In genomic region chr3:39414421-39414907, GRCh38 we compare ENCODE assay signal across 1 cellular context.
TF ChIP-seq lines count a peak whose summit lies in the region.

No MANE protein-coding gene starts in this region.

TF ChIP-seq in K562, 482 proteins besides CTCF, POLR2A, EP300 and RAD21 (continued from another document and continues in another):
- TF ChIP-seq POLR2AphosphoS5 (IDR thresholded peaks at IDR 0.05; ENCODE audit: control insufficient read depth, insufficient read depth, low read depth, low read length): peak; percentile 63; the same call in 1 of the 2 replicates
- TF ChIP-seq THRB (CRISPR knock-in tag; conservative IDR thresholded peaks at IDR 0.05): peak; percentile 18; the same call in 1 of the 2 replicates
- TF ChIP-seq ETS1 (conservative IDR thresholded peaks at IDR 0.05; ENCODE audit: control insufficient read depth, low read depth, low read length): no peak
- TF ChIP-seq THAP12 (CRISPR knock-in tag; IDR thresholded peaks at IDR 0.05): 0 out of 2 replicates have a peak, but pooled peaks have one; percentile 3
- TF ChIP-seq FOXM1 (IDR thresholded peaks at IDR 0.05; ENCODE audit: low read depth): no peak
- no peak for TF ChIP-seq FOXM1 (CRISPR knock-in tag; IDR thresholded peaks at IDR 0.05; ENCODE audit: low read depth)
- peak; percentile 90 for TF ChIP-seq SNRNP70 (optimal IDR thresholded peaks at IDR 0.05; ENCODE audit: low read depth, low read length)
- TF ChIP-seq TFAP4 (CRISPR knock-in tag; IDR thresholded peaks at IDR 0.05; ENCODE audit: borderline replicate concordance): 0 out of 2 replicates have a peak, but pooled peaks have one; percentile 19
- TF ChIP-seq JUN (IDR thresholded peaks at IDR 0.05; ENCODE audit: borderline replicate concordance, low read depth, low read length): no peak
- no peak for TF ChIP-seq JUN (CRISPR knock-in tag; IDR thresholded peaks at IDR 0.05; ENCODE audit: borderline replicate concordance)
- peak; percentile 37 for TF ChIP-seq RBM22 (IDR thresholded peaks at IDR 0.05; ENCODE audit: low read depth, low read length, poor library complexity, severe bottlenecking)
- peak; percentile 72 for TF ChIP-seq MYNN (IDR thresholded peaks at IDR 0.05)
- no peak for TF ChIP-seq MYNN (CRISPR knock-in tag; IDR thresholded peaks at IDR 0.05)
- no peak for TF ChIP-seq NCOA1 (IDR thresholded peaks at IDR 0.05; ENCODE audit: low read depth)
- TF ChIP-seq STAG1 (CRISPR knock-in tag; IDR thresholded peaks at IDR 0.05; ENCODE audit: borderline replicate concordance): no peak
- TF ChIP-seq ZBTB11 (CRISPR knock-in tag; IDR thresholded peaks at IDR 0.05): no peak
- peak; percentile 62 for TF ChIP-seq POLR2B (IDR thresholded peaks at IDR 0.05; ENCODE audit: low read depth, partially characterized antibody)
- TF ChIP-seq ARNT (IDR thresholded peaks at IDR 0.05): no peak
- TF ChIP-seq SUPT5H (IDR thresholded peaks at IDR 0.05): peak; percentile 77
- peak; percentile 20; the same call in 1 of the 2 replicates for TF ChIP-seq HBP1 (CRISPR knock-in tag; IDR thresholded peaks at IDR 0.05)
- TF ChIP-seq ZKSCAN1 (IDR thresholded peaks at IDR 0.05; ENCODE audit: low read depth, low read length): peak; percentile 24; the same call in 1 of the 2 replicates
- no peak for TF ChIP-seq CCNT2 (IDR thresholded peaks at IDR 0.05; ENCODE audit: borderline replicate concordance, extremely low read depth, insufficient read length, low read depth, low read length)
- TF ChIP-seq DLX4 (CRISPR knock-in tag; IDR thresholded peaks at IDR 0.05): no peak
- TF ChIP-seq POLR2AphosphoS2 (IDR thresholded peaks at IDR 0.05; ENCODE audit: low read length): peak; percentile 69
- TF ChIP-seq CHD2 (IDR thresholded peaks at IDR 0.05; ENCODE audit: low read depth, low read length): peak; percentile 62; the same call in 1 of the 2 replicates
- TF ChIP-seq KDM5B (IDR thresholded peaks at IDR 0.05; ENCODE audit: insufficient replicate concordance, low read depth, low read length): peak; percentile 27
- no peak for TF ChIP-seq CHCHD3 (CRISPR knock-in tag; IDR thresholded peaks at IDR 0.05)
- no peak for TF ChIP-seq CREBBP (IDR thresholded peaks at IDR 0.05; ENCODE audit: low read depth, low read length)
- TF ChIP-seq PRMT5 (CRISPR knock-in tag; IDR thresholded peaks at IDR 0.05): no peak
- TF ChIP-seq CBX1 (IDR thresholded peaks at IDR 0.05; ENCODE audit: low read depth): 0 out of 2 replicates have a peak, but pooled peaks have one; percentile 18
- no peak for TF ChIP-seq E2F3 (CRISPR knock-in tag; IDR thresholded peaks at IDR 0.05)
- peak; percentile 60; the same call in 1 of the 2 replicates for TF ChIP-seq POLR2G (IDR thresholded peaks at IDR 0.05; ENCODE audit: low read depth, low read length)
- TF ChIP-seq ERF (CRISPR knock-in tag; IDR thresholded peaks at IDR 0.05): peak; percentile 44; the same call in 1 of the 2 replicates
- no peak for TF ChIP-seq CBFB (CRISPR knock-in tag; IDR thresholded peaks at IDR 0.05)
- TF ChIP-seq KLF6 (CRISPR knock-in tag; IDR thresholded peaks at IDR 0.05; ENCODE audit: borderline replicate concordance): no peak
- no peak for TF ChIP-seq REST (CRISPR knock-in tag; IDR thresholded peaks at IDR 0.05; ENCODE audit: low read depth)
- TF ChIP-seq POLR2H (tag; IDR thresholded peaks at IDR 0.05; ENCODE audit: low read depth): peak; percentile 43
- no peak for TF ChIP-seq GABPB1 (CRISPR knock-in tag; IDR thresholded peaks at IDR 0.05)
- no peak for TF ChIP-seq CREB5 (CRISPR knock-in tag; IDR thresholded peaks at IDR 0.05)
- TF ChIP-seq HMGN3 (IDR thresholded peaks at IDR 0.05; ENCODE audit: borderline replicate concordance, extremely low read depth, insufficient read length, low read depth, low read length): peak; percentile 21
- no peak for TF ChIP-seq FOXK2 (conservative IDR thresholded peaks at IDR 0.05 in 1 of 2, IDR thresholded peaks at IDR 0.05 in 1 of 2; ENCODE audit: low read depth in 2 of 2)
- TF ChIP-seq KLF10 (CRISPR knock-in tag; IDR thresholded peaks at IDR 0.05): no peak
- TF ChIP-seq MCM3 (IDR thresholded peaks at IDR 0.05): no peak
